31 cellular contexts compared by ENCODE assay signal in genomic region chr6:30461055-30461454, GRCh38.
"Had no signal": no experiment of that assay in that cellular context is flagged by ENCODE, and none has a peak within 500 bp of the region (broad histone marks: within the 10 kb centered on the region; RNA-seq: fewer than 3 reads in every experiment).

No MANE protein-coding gene starts in this region.

- H3K9me3 ChIP-seq: ovary, psoas muscle, suprapubic skin, testis, tibial artery, transverse colon, upper lobe of right lung, uterus had no signal

- H3K4me2 ChIP-seq: neural progenitor cell, smooth muscle cell had no signal

- H3K36me3 Mint-ChIP-seq: neural progenitor cell, type B pancreatic cell had no signal

- ATAC-seq: naive thymus-derived CD4-positive, alpha-beta T cell; psoas muscle; right cardiac atrium; sciatic nerve; stimulated activated memory B cell treated with anti-CD40 and anti-IgM and Interleukin-4, amounts not matched to agents 10 μg/mL and 1 μg/mL and 100 μg/mL, for 72 hours; stimulated activated naive CD8-positive, alpha-beta T cell treated with anti-CD3 and anti-CD28 coated beads, Interleukin-15, amount 100 ng/mL, for 72 hours; stimulated activated naive CD8-positive, alpha-beta T cell treated with anti-CD3 and anti-CD28 coated beads, Interleukin-15, Interleukin-2, amounts not matched to agents 100 U/mL and 50 U/mL, for 24 hours; upper lobe of right lung had no signal

- H3K27ac ChIP-seq: neural progenitor cell, ovary, parathyroid adenoma, psoas muscle, skin epidermis, spleen, suprapubic skin, testis, tibial artery, transverse colon, upper lobe of right lung, uterus had no signal

- H3K79me2 ChIP-seq: parathyroid adenoma had no signal

- H3K27ac Mint-ChIP-seq: naive thymus-derived CD4-positive, alpha-beta T cell; nephron; neural progenitor cell; progenitor cell of endocrine pancreas; stimulated activated memory B cell treated with anti-CD40 and anti-IgM and Interleukin-4, amounts not matched to agents 10 μg/mL and 1 μg/mL and 100 μg/mL, for 72 hours; stimulated activated naive CD8-positive, alpha-beta T cell treated with anti-CD3 and anti-CD28 coated beads, Interleukin-15, amount 100 ng/mL, for 72 hours; type B pancreatic cell had no signal

- H3K4me1 Mint-ChIP-seq: nephron, neural progenitor cell had no signal

- H3K27me3 ChIP-seq: testis had no signal

- H3K9ac ChIP-seq: neural progenitor cell, parathyroid adenoma had no signal

- DNase-seq: naive thymus-derived CD4-positive, alpha-beta T cell; occipital lobe; ovary; posterior cingulate gyrus; psoas muscle; right cardiac atrium; spleen; stimulated activated CD4-positive, alpha-beta T cell treated with anti-CD3 and anti-CD28 coated beads, Interleukin-12 subunit alpha, Interleukin-12 subunit beta, amount 100 ng/mL, for 4 hours; stimulated activated CD4-positive, alpha-beta T cell treated with anti-CD3 and anti-CD28 coated beads, Interleukin-1b, Interleukin-23, amount 100 ng/mL, for 48 hours; stimulated activated CD4-positive, alpha-beta T cell treated with anti-CD3 and anti-CD28 coated beads, Interleukin-4, amount 100 ng/mL, for 1 hour; stimulated activated CD4-positive, alpha-beta T cell treated with anti-CD3 and anti-CD28 coated beads, Interleukin-4, amount 100 ng/mL, for 4 hours; stimulated activated CD8-positive, alpha-beta memory T cell treated with anti-CD3 and anti-CD28 coated beads, Interleukin-4, amount 100 ng/mL, for 48 hours; stimulated activated naive CD4-positive, alpha-beta T cell; stimulated activated naive CD8-positive, alpha-beta T cell treated with anti-CD3 and anti-CD28 coated beads, Interleukin-15, amount 100 ng/mL, for 72 hours; stimulated activated naive CD8-positive, alpha-beta T cell treated with anti-CD3 and anti-CD28 coated beads, Interleukin-15, Interleukin-2, amounts not matched to agents 100 U/mL and 50 U/mL, for 24 hours; substantia nigra; testis; tibial artery; transverse colon; upper lobe of right lung; uterus had no signal

- H3K4me1 ChIP-seq: neural progenitor cell, parathyroid adenoma, uterus had no signal

- H2AFZ ChIP-seq: neural progenitor cell, parathyroid adenoma had no signal

- H3K4me3 Mint-ChIP-seq: naive thymus-derived CD4-positive, alpha-beta T cell; nephron; neural progenitor cell; stimulated activated memory B cell treated with anti-CD40 and anti-IgM and Interleukin-4, amounts not matched to agents 10 μg/mL and 1 μg/mL and 100 μg/mL, for 72 hours; stimulated activated naive CD8-positive, alpha-beta T cell treated with anti-CD3 and anti-CD28 coated beads, Interleukin-15, amount 100 ng/mL, for 72 hours; type B pancreatic cell had no signal

- H3K4me3 ChIP-seq: neural progenitor cell, ovary, psoas muscle, skin epidermis, smooth muscle cell, spleen, suprapubic skin, testis, tibial artery, transverse colon, upper lobe of right lung, uterus had no signal

- H3K9me3 Mint-ChIP-seq: type B pancreatic cell had no signal

- H3K36me3 ChIP-seq: neural progenitor cell, ovary, spleen, suprapubic skin, tibial artery, transverse colon, upper lobe of right lung, uterus had no signal
